In genomic region chr15:47588968-47589367, GRCh38 we compare ENCODE assay signal across 20 cellular contexts.
DNase-seq lines count a peak whose midpoint lies in the region; ATAC-seq and TF ChIP-seq lines count a peak whose summit lies in the region.
"Had no signal": no experiment of that assay in that cellular context is flagged by ENCODE, and none has a peak within 500 bp of the region (broad histone marks: within the 10 kb centered on the region; RNA-seq: fewer than 3 reads in every experiment).

No MANE protein-coding gene starts in this region.

- no peak overlapping the region for H2BK12ac ChIP-seq in H9 (ENCODE audit: insufficient read length, low read depth, low read length)

- DNase-seq in BE2C, result peak; percentile 24
- no peak for DNase-seq in H9
- DNase-seq in WTC11 (ENCODE audit: low spot score), result peak; percentile 23
- no peak for DNase-seq in stimulated activated effector memory CD8-positive, alpha-beta T cell treated with anti-CD3 and anti-CD28 coated beads, Interleukin-12 subunit alpha, Interleukin-12 subunit beta, amount 100 ng/mL, for 72 hours (ENCODE audit: low spot score in 2 of 2)
- no peak for DNase-seq in colonic mucosa
- no peak for DNase-seq in CD4-positive, alpha-beta memory T cell
- DNase-seq in NCI-H345 (lab: John Stamatoyannopoulos, UW), result no peak
- DNase-seq: activated CD4-positive, alpha-beta T cell treated with anti-CD3 and anti-CD28 coated beads for 1 hour; activated T-cell treated with anti-CD3 and anti-CD28 coated beads, Interleukin-2, amount 50 U/mL, for 4 hours; aorta; cerebellar nuclear complex; glutamatergic neuron; left ventricle myocardium inferior; mucosa of descending colon; NCI-H1048; NCI-H1930 had no signal

- no peak overlapping the region for H3K4me2 ChIP-seq in H9 (ENCODE audit: insufficient read depth, insufficient read length, low read length)

- WGBS in H9 (ENCODE audit: extremely low coverage, insufficient read length, low lambda C conversion rate), result no CpG with 5 or more reads among the region's 6 CpGs
- WGBS in mesodermal cell (ENCODE audit: insufficient coverage in 2 of 2), 2 experiments, result 88 to 97% methylated on average over 4 to 6 of the region's 6 CpGs

- H3K36me3 Mint-ChIP-seq in H9 (ENCODE audit: insufficient read depth in 1 of 3, low read depth in 3 of 3) (no peaks in the 10 kb centered on the region), WTC11 (no peaks in the 10 kb centered on the region)
- H3K36me3 Mint-ChIP-seq in stimulated activated effector memory CD8-positive, alpha-beta T cell treated with anti-CD3 and anti-CD28 coated beads, Interleukin-12 subunit alpha, Interleukin-12 subunit beta, amount 100 ng/mL, for 72 hours, result no peaks in the 10 kb centered on the region
- H3K36me3 Mint-ChIP-seq in CD4-positive, alpha-beta memory T cell, result no peaks in the 10 kb centered on the region
- H3K36me3 Mint-ChIP-seq: activated naive CD4-positive, alpha-beta T cell treated with anti-CD3 and anti-CD28 coated beads, Interleukin-2, amount 50 U/mL, for 24 hours had no signal

- H3K14ac ChIP-seq in H9 (ENCODE audit: insufficient read depth, low read length), result no peak overlapping the region

- CTCF ChIA-PET in WTC11 (lab: Charles Lee), result no interaction called here
- CTCF ChIA-PET in CD4-positive, alpha-beta memory T cell (lab: Charles Lee; ENCODE audit: partially characterized antibody), result no interaction called here

- H2AK5ac ChIP-seq in H9 (ENCODE audit: insufficient read length, low read length), result no peak overlapping the region

- H3K9ac ChIP-seq in H9 (ENCODE audit: extremely low read depth, insufficient read length, low read length), result no peak overlapping the region
- no peak overlapping the region for H3K9ac ChIP-seq in colonic mucosa (ENCODE audit: low read depth in 2 of 2, low read length in 2 of 2)
- H3K9ac ChIP-seq: BLaER1 treated with 17β-estradiol and CSF1 and Interleukin-3, amounts not matched to agents 10 nM and 100 nM had no signal

- no peak overlapping the region for H3K27ac ChIP-seq in H9 (ENCODE audit: insufficient read length, low read depth, low read length)
- H3K27ac ChIP-seq in mesodermal cell (ENCODE audit: low read depth, low read length, severe bottlenecking), result peak overlapping the region; percentile 84
- no peak overlapping the region for H3K27ac ChIP-seq in colonic mucosa
- H3K27ac ChIP-seq in CD4-positive, alpha-beta memory T cell (ENCODE audit: low read depth, low read length), result no peak overlapping the region
- H3K27ac ChIP-seq: BLaER1 treated with 17β-estradiol and CSF1 and Interleukin-3, amounts not matched to agents 10 nM and 100 nM; vagina had no signal

- H3K27me3 ChIP-seq in BE2C (no peaks in the 10 kb centered on the region), H9 (ENCODE audit: insufficient read depth, low read length) (no peaks in the 10 kb centered on the region), colonic mucosa (no peaks in the 10 kb centered on the region)
- no peaks in the 10 kb centered on the region for H3K27me3 ChIP-seq in CD4-positive, alpha-beta memory T cell (ENCODE audit: insufficient read depth, low read length)
- H3K27me3 ChIP-seq: BLaER1 treated with 17β-estradiol and CSF1 and Interleukin-3, amounts not matched to agents 10 nM and 100 nM; vagina had no signal

- intact Hi-C loops in colonic mucosa (cut with DNase I), result no loop called here
- intact Hi-C loops in CD4-positive, alpha-beta memory T cell (cut with micrococcal nuclease), result no loop called here

- no peaks in the 10 kb centered on the region for H3K79me2 ChIP-seq in H9 (ENCODE audit: insufficient read depth, low read length)

- H4K20me1 ChIP-seq in H9 (ENCODE audit: control insufficient read depth, insufficient read depth, insufficient read length), result no peaks in the 10 kb centered on the region
- H4K20me1 ChIP-seq: BLaER1 treated with 17β-estradiol and CSF1 and Interleukin-3, amounts not matched to agents 10 nM and 100 nM had no signal

- no peaks in the 10 kb centered on the region for H3K79me1 ChIP-seq in H9 (ENCODE audit: insufficient read depth, low read depth, low read length, poor library complexity, severe bottlenecking)

- no peak overlapping the region for H3K23ac ChIP-seq in H9 (ENCODE audit: insufficient read length, low read depth, low read length)

- no peak overlapping the region for H3K56ac ChIP-seq in H9 (ENCODE audit: insufficient read length, low read depth, low read length)

- TF ChIP-seq CTCF in BE2C (IDR thresholded peaks at IDR 0.05; ENCODE audit: low read depth, low read length) (peak; percentile 34), H9 (conservative IDR thresholded peaks at IDR 0.05) (peak; percentile 47; the same call in 2 of the 3 replicates), WTC11 (IDR thresholded peaks at IDR 0.05) (no peak), colonic mucosa (IDR thresholded peaks at IDR 0.05) (no peak)

- H3K4me3 ChIP-seq in BE2C (ENCODE audit: low read depth, low read length) (no peak overlapping the region), mesodermal cell (ENCODE audit: extremely low read depth, insufficient read depth, low read length, poor library complexity, severe bottlenecking) (no peak overlapping the region), colonic mucosa (no peak overlapping the region)
- H3K4me3 ChIP-seq in CD4-positive, alpha-beta memory T cell (ENCODE audit: low read length in 2 of 2), result no peak overlapping the region
- H3K4me3 ChIP-seq: BLaER1 treated with 17β-estradiol and CSF1 and Interleukin-3, amounts not matched to agents 10 nM and 100 nM; left ventricle myocardium inferior; mucosa of descending colon; vagina had no signal

- H3K4me1 Mint-ChIP-seq in H9 (peaks cover 14 to 16% of the 10 kb centered on the region in 2 experiments), WTC11 (peaks cover 20% of the 10 kb centered on the region)
- H3K4me1 Mint-ChIP-seq in stimulated activated effector memory CD8-positive, alpha-beta T cell treated with anti-CD3 and anti-CD28 coated beads, Interleukin-12 subunit alpha, Interleukin-12 subunit beta, amount 100 ng/mL, for 72 hours, result no peaks in the 10 kb centered on the region
- no peaks in the 10 kb centered on the region for H3K4me1 Mint-ChIP-seq in CD4-positive, alpha-beta memory T cell
- H3K4me1 Mint-ChIP-seq: activated naive CD4-positive, alpha-beta T cell treated with anti-CD3 and anti-CD28 coated beads, Interleukin-2, amount 50 U/mL, for 24 hours had no signal

- H3K27ac Mint-ChIP-seq in H9 (no peak overlapping the region), WTC11 (no peak overlapping the region)
- H3K27ac Mint-ChIP-seq in stimulated activated effector memory CD8-positive, alpha-beta T cell treated with anti-CD3 and anti-CD28 coated beads, Interleukin-12 subunit alpha, Interleukin-12 subunit beta, amount 100 ng/mL, for 72 hours, result no peak overlapping the region
- no peak overlapping the region for H3K27ac Mint-ChIP-seq in CD4-positive, alpha-beta memory T cell
- H3K27ac Mint-ChIP-seq: activated naive CD4-positive, alpha-beta T cell treated with anti-CD3 and anti-CD28 coated beads, Interleukin-2, amount 50 U/mL, for 24 hours had no signal

- H3T11ph ChIP-seq in H9 (ENCODE audit: low read length), result no peak overlapping the region

- H2AFZ ChIP-seq in H9 (ENCODE audit: low read length), result no peak overlapping the region

- ATAC-seq in WTC11, result peak; percentile 76
- ATAC-seq in stimulated activated effector memory CD8-positive, alpha-beta T cell treated with anti-CD3 and anti-CD28 coated beads, Interleukin-12 subunit alpha, Interleukin-12 subunit beta, amount 100 ng/mL, for 72 hours, result no peak
- ATAC-seq: activated T-cell treated with anti-CD3 and anti-CD28 coated beads, Interleukin-2, amount 50 U/mL, for 4 hours; mucosa of descending colon had no signal

- H4K5ac ChIP-seq in H9 (ENCODE audit: insufficient read length, low read depth, low read length), result no peak overlapping the region

- H4K8ac ChIP-seq in H9 (replicated peaks; ENCODE audit: insufficient read length, low read depth, low read length), result no peak overlapping the region

- H3K4me1 ChIP-seq in BE2C, result peaks cover 8% of the 10 kb centered on the region
- no peaks in the 10 kb centered on the region for H3K4me1 ChIP-seq in H9 (ENCODE audit: insufficient read depth, low read length)
- H3K4me1 ChIP-seq in mesodermal cell (ENCODE audit: control insufficient read depth, insufficient read depth, low read length, poor library complexity, severe bottlenecking), result peaks cover 12% of the 10 kb centered on the region
- H3K4me1 ChIP-seq in colonic mucosa, result no peaks in the 10 kb centered on the region
- no peaks in the 10 kb centered on the region for H3K4me1 ChIP-seq in CD4-positive, alpha-beta memory T cell (ENCODE audit: insufficient read depth, low read length)

- H3K36me3 ChIP-seq in BE2C (no peaks in the 10 kb centered on the region), mesodermal cell (ENCODE audit: control insufficient read depth, insufficient read depth, low read length) (no peaks in the 10 kb centered on the region), colonic mucosa (no peaks in the 10 kb centered on the region)
- no peaks in the 10 kb centered on the region for H3K36me3 ChIP-seq in CD4-positive, alpha-beta memory T cell (ENCODE audit: insufficient read depth, low read length)
- H3K36me3 ChIP-seq: BLaER1 treated with 17β-estradiol and CSF1 and Interleukin-3, amounts not matched to agents 10 nM and 100 nM; left ventricle myocardium inferior; vagina had no signal

- no peaks in the 10 kb centered on the region; the same call in none of the 2 replicates for H3K27me3 Mint-ChIP-seq in H9 (ENCODE audit: low read depth)
- H3K27me3 Mint-ChIP-seq in WTC11 (ENCODE audit: low read depth), result no peaks in the 10 kb centered on the region
- H3K27me3 Mint-ChIP-seq in CD4-positive, alpha-beta memory T cell, result peaks cover 0 to 1% of the 10 kb centered on the region in 2 donors

- H2BK120ac ChIP-seq in H9 (ENCODE audit: low read depth, low read length, poor library complexity, severe bottlenecking), result no peak overlapping the region

- no peaks in the 10 kb centered on the region for H3K9me3 Mint-ChIP-seq in H9
- H3K9me3 Mint-ChIP-seq in WTC11, result peaks cover 9% of the 10 kb centered on the region
- no peaks in the 10 kb centered on the region for H3K9me3 Mint-ChIP-seq in stimulated activated effector memory CD8-positive, alpha-beta T cell treated with anti-CD3 and anti-CD28 coated beads, Interleukin-12 subunit alpha, Interleukin-12 subunit beta, amount 100 ng/mL, for 72 hours
- H3K9me3 Mint-ChIP-seq in CD4-positive, alpha-beta memory T cell, result peaks cover 0 to 3% (median under 1%) of the 10 kb centered on the region in 8 donors
- H3K9me3 Mint-ChIP-seq: activated naive CD4-positive, alpha-beta T cell treated with anti-CD3 and anti-CD28 coated beads, Interleukin-2, amount 50 U/mL, for 24 hours had no signal

- no peak overlapping the region for H2BK15ac ChIP-seq in H9 (ENCODE audit: low read depth, low read length)

- H2BK20ac ChIP-seq in H9 (ENCODE audit: low read depth, low read length, poor library complexity, severe bottlenecking), result no peak overlapping the region

- no peak overlapping the region for H3K18ac ChIP-seq in H9 (ENCODE audit: insufficient read length, low read depth, low read length)

- H4K91ac ChIP-seq in H9 (ENCODE audit: insufficient read length, low read depth, low read length), result no peak overlapping the region

- POLR2A ChIA-PET in WTC11 (lab: Charles Lee), result no interaction called here
- POLR2A ChIA-PET in CD4-positive, alpha-beta memory T cell (lab: Charles Lee; ENCODE audit: partially characterized antibody), result no interaction called here

- no peaks in the 10 kb centered on the region for H3K23me2 ChIP-seq in H9 (ENCODE audit: insufficient read length, low read depth, low read length, poor library complexity, severe bottlenecking)

- H3K9me3 ChIP-seq in BE2C (no peaks in the 10 kb centered on the region), H9 (ENCODE audit: control insufficient read depth, low read depth, low read length) (no peaks in the 10 kb centered on the region), mesodermal cell (ENCODE audit: control insufficient read depth, low read length) (no peaks in the 10 kb centered on the region), colonic mucosa (no peaks in the 10 kb centered on the region)
- no peaks in the 10 kb centered on the region for H3K9me3 ChIP-seq in CD4-positive, alpha-beta memory T cell (ENCODE audit: control insufficient read depth in 1 of 2, low read length in 2 of 2)
- H3K9me3 ChIP-seq: left ventricle myocardium inferior, mucosa of descending colon, vagina had no signal

- H3K4ac ChIP-seq in H9 (ENCODE audit: low read depth, low read length), result no peak overlapping the region

- no peak overlapping the region for H2BK5ac ChIP-seq in H9 (ENCODE audit: insufficient read length, low read length)

- H3K4me3 Mint-ChIP-seq in H9 (no peak overlapping the region), WTC11 (no peak overlapping the region)
- no peak overlapping the region for H3K4me3 Mint-ChIP-seq in stimulated activated effector memory CD8-positive, alpha-beta T cell treated with anti-CD3 and anti-CD28 coated beads, Interleukin-12 subunit alpha, Interleukin-12 subunit beta, amount 100 ng/mL, for 72 hours
- no peak overlapping the region for H3K4me3 Mint-ChIP-seq in CD4-positive, alpha-beta memory T cell
- H3K4me3 Mint-ChIP-seq: activated naive CD4-positive, alpha-beta T cell treated with anti-CD3 and anti-CD28 coated beads, Interleukin-2, amount 50 U/mL, for 24 hours; activated T-cell treated with anti-CD3 and anti-CD28 coated beads, Interleukin-2, amount 50 U/mL, for 4 hours had no signal

Comparison
In these comparisons a context has a peak if more than half of its experiments do, and no peak if none do; other contexts are left out.
1. DNase-seq: peak in BE2C (single experiment) and WTC11 (single experiment); none in H9 (single experiment), stimulated activated effector memory CD8-positive, alpha-beta T cell treated with anti-CD3 and anti-CD28 coated beads, Interleukin-12 subunit alpha, Interleukin-12 subunit beta, amount 100 ng/mL, for 72 hours (0 of 2), colonic mucosa (single experiment), CD4-positive, alpha-beta memory T cell (0 of 5) and NCI-H345 (single experiment).
2. CTCF ChIP-seq: peak in BE2C (single experiment) and H9 (single experiment); none in WTC11 (single experiment) and colonic mucosa (single experiment).